20 cellular contexts compared by ENCODE assay signal in genomic region chr1:209160230-209160629, GRCh38.
DNase-seq lines count a peak whose midpoint lies in the region; ATAC-seq, FAIRE-seq and TF ChIP-seq lines count a peak whose summit lies in the region.
"Had no signal": no experiment of that assay in that cellular context is flagged by ENCODE, and none has a peak within 500 bp of the region (broad histone marks: within the 10 kb centered on the region; RNA-seq: fewer than 3 reads in every experiment).

No MANE protein-coding gene starts in this region.

- peaks cover 6% of the 10 kb centered on the region for H3K9me3 Mint-ChIP-seq in Caco-2 (ENCODE audit: unreplicated experiment)
- H3K9me3 Mint-ChIP-seq: CD8-positive, alpha-beta T cell; HFFc6 had no signal

- H3K23ac ChIP-seq in mesendoderm (ENCODE audit: low read length), result no peak overlapping the region

- no peaks in the 10 kb centered on the region for H3K27me3 Mint-ChIP-seq in Caco-2 (ENCODE audit: insufficient read depth, unreplicated experiment)

- FAIRE-seq in GM12892 (lab: Jason Lieb, UNC), result no peak
- FAIRE-seq: G401.6, GM12891, GM19239, HepG2, HTR-8/SVneo had no signal

- POLR2A ChIA-PET in Caco-2 (lab: Charles Lee), result interaction anchor here (1.1 kb wide), 1 partner anchor 368 kb away, joined by 3 read pairs; no protein-coding TSS in a partner anchor

- peak overlapping the region; percentile 79 for H2BK120ac ChIP-seq in mesendoderm (ENCODE audit: low read depth, low read length)

- peak overlapping the region; percentile 23 for H2BK15ac ChIP-seq in mesendoderm (replicated peaks; ENCODE audit: low read depth)

- no TSS peak for BruUV-seq in Caco-2 (replicated peaks; lab: Mats Ljungman, UMichigan)

- no peaks in the 10 kb centered on the region for H3K36me3 Mint-ChIP-seq in Caco-2 (ENCODE audit: insufficient read depth, unreplicated experiment)
- H3K36me3 Mint-ChIP-seq: CD14-positive monocyte; CD8-positive, alpha-beta T cell had no signal

- CTCF ChIA-PET in Caco-2 (lab: Charles Lee), result no interaction called here

- peak overlapping the region; percentile 90 for H3K18ac ChIP-seq in mesendoderm (ENCODE audit: low read length)

- no CpG with 5 or more reads among the region's 2 CpGs for WGBS in mesendoderm (ENCODE audit: extremely low coverage, insufficient coverage, low lambda C conversion rate)

- peaks cover 28% of the 10 kb centered on the region for H3K4me1 ChIP-seq in Caco-2
- H3K4me1 ChIP-seq in mesendoderm (ENCODE audit: control insufficient read depth, low read depth, low read length), result peaks cover 18% of the 10 kb centered on the region

- H4K5ac ChIP-seq in mesendoderm (ENCODE audit: low read length), result no peak overlapping the region

- TF ChIP-seq POLR2A in GM12892 (IDR thresholded peaks at IDR 0.05; ENCODE audit: low read depth, low read length), result no peak

- H2AK5ac ChIP-seq in mesendoderm (ENCODE audit: low read length), result no peak overlapping the region

- intact Hi-C loops in Caco-2 (cut with micrococcal nuclease; ENCODE audit: unreplicated experiment), result no loop called here

- H3K4me3 ChIP-seq in Caco-2 (ENCODE audit: low read depth, low read length) (no peak overlapping the region), mesendoderm (ENCODE audit: low read length) (no peak overlapping the region)

- no peaks in the 10 kb centered on the region for H3K9me3 ChIP-seq in Caco-2

- H3K79me2 ChIP-seq in mesendoderm (ENCODE audit: control insufficient read depth, insufficient read depth, low read length), result no peaks in the 10 kb centered on the region

- peak overlapping the region; percentile 17 for H3K56ac ChIP-seq in mesendoderm (ENCODE audit: low read length)

- H3K9ac ChIP-seq in mesendoderm (ENCODE audit: low read length), result no peak overlapping the region

- H3K36me3 ChIP-seq in Caco-2 (ENCODE audit: control insufficient read depth, insufficient read depth, low read length) (no peaks in the 10 kb centered on the region), mesendoderm (ENCODE audit: control insufficient read depth, insufficient read depth, low read length) (no peaks in the 10 kb centered on the region)

- H3K27me3 ChIP-seq in Caco-2 (replicated peaks; ENCODE audit: control insufficient read depth, insufficient read depth, low read length) (no peaks in the 10 kb centered on the region), mesendoderm (ENCODE audit: insufficient read depth, low read length, poor library complexity) (no peaks in the 10 kb centered on the region)

- no peak overlapping the region for H3K4ac ChIP-seq in mesendoderm (ENCODE audit: low read depth, low read length)

- peak; percentile 20 for DNase-seq in DMS79 treated with DMSO at 0.1 percent for 48 hours (lab: John Stamatoyannopoulos, UW)
- DNase-seq in DMS79 (lab: John Stamatoyannopoulos, UW), result no peak
- DNase-seq in Caco-2, result peak; percentile 21 to 60
- peak; percentile 13 for DNase-seq in NCI-H69 (lab: John Stamatoyannopoulos, UW)
- peak; percentile 51 for DNase-seq in mesendoderm
- DNase-seq in DMS114 treated with DMSO at 0.1 percent for 48 hours (lab: John Stamatoyannopoulos, UW; ENCODE audit: unreplicated experiment), result no peak
- no peak for DNase-seq in GM12892 (ENCODE audit: insufficient read length)
- DNase-seq: CD8-positive, alpha-beta T cell; COR-L47; EL; HCEC 1CT; HFFc6 had no signal

- no peak overlapping the region for H4K8ac ChIP-seq in mesendoderm (ENCODE audit: low read depth, low read length)

- H3K4me1 Mint-ChIP-seq in Caco-2 (ENCODE audit: low read depth, unreplicated experiment), result peaks cover 18% of the 10 kb centered on the region
- H3K4me1 Mint-ChIP-seq: CD14-positive monocyte had no signal

- H3K4me3 Mint-ChIP-seq in Caco-2 (ENCODE audit: unreplicated experiment), result peak overlapping the region; percentile 27
- H3K4me3 Mint-ChIP-seq: CD14-positive monocyte; CD8-positive, alpha-beta T cell; HFFc6 had no signal

- ATAC-seq in GM18511 (IDR thresholded peaks at IDR 0.05; ENCODE audit: unreplicated experiment), result no peak
- ATAC-seq: CD8-positive, alpha-beta T cell; HepG2 had no signal

- H3K79me1 ChIP-seq in mesendoderm (ENCODE audit: low read length), result no peaks in the 10 kb centered on the region

- peak overlapping the region; percentile 54 for H3K27ac ChIP-seq in mesendoderm (ENCODE audit: low read depth, low read length)
- H3K27ac ChIP-seq: 22Rv1 had no signal

- no peak overlapping the region for H3K4me2 ChIP-seq in mesendoderm (ENCODE audit: low read length)

- peak overlapping the region; percentile 42 for H2BK5ac ChIP-seq in mesendoderm (ENCODE audit: low read length)

- TF ChIP-seq CTCF in Caco-2 (IDR thresholded peaks at IDR 0.05; ENCODE audit: insufficient read depth in 1 of 2, low read depth in 1 of 2, low read length in 1 of 2, severe bottlenecking in 1 of 2, unreplicated experiment in 1 of 2), result no peak

- peak overlapping the region; percentile 40 for H3K27ac Mint-ChIP-seq in Caco-2 (ENCODE audit: unreplicated experiment)
- H3K27ac Mint-ChIP-seq: CD8-positive, alpha-beta T cell; HFFc6 had no signal

Comparison
In these comparisons a context has a peak if more than half of its experiments do, and no peak if none do; other contexts are left out.
1. DNase-seq: peak in DMS79 treated with DMSO at 0.1 percent for 48 hours (single experiment), Caco-2 (2 of 2), NCI-H69 (single experiment) and mesendoderm (single experiment); none in DMS79 (single experiment), DMS114 treated with DMSO at 0.1 percent for 48 hours (single experiment) and GM12892 (single experiment).